ENCODE assay signal across 34 cellular contexts in the genomic region with DNA sequence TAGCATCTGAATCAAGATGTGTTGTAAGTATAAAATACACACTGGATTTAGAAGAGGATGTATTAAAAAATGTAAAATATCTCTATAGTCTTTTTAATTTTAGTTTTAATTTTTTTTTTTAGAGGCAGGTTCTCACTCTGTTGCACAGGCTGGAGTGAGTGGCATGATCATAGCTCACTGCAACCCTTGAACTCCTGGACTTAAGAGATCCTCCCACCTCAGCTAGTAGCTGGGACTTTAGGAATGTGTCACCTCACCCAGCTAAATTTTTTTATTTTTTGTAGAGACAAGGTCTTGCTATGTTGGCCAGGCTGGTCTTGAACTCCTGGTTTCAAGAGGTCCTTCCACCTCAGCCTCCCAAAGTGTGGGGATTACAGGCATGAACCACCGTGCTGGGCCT.
"Had no signal": no experiment of that assay in that cellular context is flagged by ENCODE, and none has a peak within 500 bp of the region (broad histone marks: within the 10 kb centered on the region; RNA-seq: fewer than 3 reads in every experiment).

No MANE protein-coding gene starts in this region.

- H3K9me3 ChIP-seq: MG63 had no signal

- H3K27me3 ChIP-seq: MG63 had no signal

- DNase-seq: Karpas-422, Kasumi-1, MG63, MM.1S, MV-4-11, NCI-H1048, NCI-H1092, NCI-H1092 treated with DMSO at 0.1 percent for 48 hours, NCI-H1105, NCI-H1105 treated with DMSO at 0.1 percent for 48 hours, NCI-H1417, NCI-H1417 treated with DMSO at 0.1 percent for 48 hours, NCI-H1436, NCI-H1436 treated with DMSO at 0.1 percent for 48 hours, NCI-H146, NCI-H1694, NCI-H1694 treated with DMSO at 0.1 percent for 48 hours, NCI-H187, NCI-H187 treated with DMSO at 0.1 percent for 48 hours, NCI-H1930, NCI-H2029, NCI-H2029 treated with DMSO at 0.1 percent for 48 hours, NCI-H2081, NCI-H2081 treated with DMSO at 0.1 percent for 48 hours, NCI-H2107, NCI-H2171, NCI-H2171 treated with DMSO at 0.1 percent for 48 hours, NCI-H2227 treated with DMSO at 0.1 percent for 48 hours, NCI-H226, NCI-H345, NCI-H446, NCI-H446 treated with DMSO at 0.1 percent for 48 hours, NCI-H510A, NCI-H510A treated with DMSO at 0.1 percent for 48 hours had no signal

- H3K36me3 ChIP-seq: MG63 had no signal

- H3K4me3 ChIP-seq: MG63 had no signal
